In genomic region chr19:1265611-1266115, GRCh38 we compare ENCODE assay signal across 8 cellular contexts. TPM values are rescaled to one million over a fixed set of nuclear protein-coding genes. Genes with fewer than 3 reads are reported as not detected.
DNase-seq lines count a peak whose midpoint lies in the region; ATAC-seq and TF ChIP-seq lines count a peak whose summit lies in the region.

No MANE protein-coding gene starts in this region.

- peaks cover 3% of the 10 kb centered on the region for H3K27me3 ChIP-seq in H7 (ENCODE audit: control insufficient read depth, insufficient read depth, low read length)

- POLR2A ChIA-PET in activated CD4-positive, alpha-beta T cell treated with anti-CD3 and anti-CD28 coated beads, Interleukin-2, amount 10 ng/mL, durations not matched to agents 7 days and 5 days (lab: Charles Lee): no interaction called here

- peak in 1 of 2 donors; percentile 14 for ATAC-seq in natural killer cell treated with Interleukin-12 subunit alpha and Interleukin-12 subunit beta and Interleukin-15 and Interleukin-18, amount 100 ng/mL, for 72 hours
- ATAC-seq in HG03565 (IDR thresholded peaks at IDR 0.05; ENCODE audit: unreplicated experiment): no peak

- H3K36me3 ChIP-seq in H7 (replicated peaks; ENCODE audit: control insufficient read depth, insufficient read depth, low read length): peaks cover 3% of the 10 kb centered on the region

- H3K4me1 Mint-ChIP-seq in activated CD4-positive, alpha-beta T cell treated with anti-CD3 and anti-CD28 coated beads, Interleukin-2, amount 10 ng/mL, durations not matched to agents 7 days and 5 days: peaks cover 54% of the 10 kb centered on the region
- peaks cover 45 to 46% of the 10 kb centered on the region in 2 donors for H3K4me1 Mint-ChIP-seq in natural killer cell treated with Interleukin-12 subunit alpha and Interleukin-12 subunit beta and Interleukin-15 and Interleukin-18, amount 100 ng/mL, for 72 hours (ENCODE audit: low read depth in 2 of 2)

- peaks cover 2% of the 10 kb centered on the region for H3K27me3 Mint-ChIP-seq in activated CD4-positive, alpha-beta T cell treated with anti-CD3 and anti-CD28 coated beads, Interleukin-2, amount 10 ng/mL, durations not matched to agents 7 days and 5 days
- no peaks in the 10 kb centered on the region for H3K27me3 Mint-ChIP-seq in natural killer cell treated with Interleukin-12 subunit alpha and Interleukin-12 subunit beta and Interleukin-15 and Interleukin-18, amount 100 ng/mL, for 72 hours

- peak overlapping the region; percentile 58 for H3K4me3 Mint-ChIP-seq in activated CD4-positive, alpha-beta T cell treated with anti-CD3 and anti-CD28 coated beads, Interleukin-2, amount 10 ng/mL, durations not matched to agents 7 days and 5 days
- peak overlapping the region; percentile 64 for H3K4me3 Mint-ChIP-seq in natural killer cell treated with Interleukin-12 subunit alpha and Interleukin-12 subunit beta and Interleukin-15 and Interleukin-18, amount 100 ng/mL, for 72 hours

- no peaks in the 10 kb centered on the region for H3K9me3 Mint-ChIP-seq in activated CD4-positive, alpha-beta T cell treated with anti-CD3 and anti-CD28 coated beads, Interleukin-2, amount 10 ng/mL, durations not matched to agents 7 days and 5 days
- no peaks in the 10 kb centered on the region for H3K9me3 Mint-ChIP-seq in natural killer cell treated with Interleukin-12 subunit alpha and Interleukin-12 subunit beta and Interleukin-15 and Interleukin-18, amount 100 ng/mL, for 72 hours

- no peak for TF ChIP-seq CTCF in epithelial cell of proximal tubule (conservative IDR thresholded peaks at IDR 0.05; ENCODE audit: low read depth, low read length)

- H3K36me3 Mint-ChIP-seq in activated CD4-positive, alpha-beta T cell treated with anti-CD3 and anti-CD28 coated beads, Interleukin-2, amount 10 ng/mL, durations not matched to agents 7 days and 5 days (ENCODE audit: low read depth): peaks cover 10% of the 10 kb centered on the region
- peaks cover 9% of the 10 kb centered on the region for H3K36me3 Mint-ChIP-seq in natural killer cell treated with Interleukin-12 subunit alpha and Interleukin-12 subunit beta and Interleukin-15 and Interleukin-18, amount 100 ng/mL, for 72 hours

- H3K4me3 ChIP-seq in H7 (ENCODE audit: insufficient read depth, low read depth, low read length): peak overlapping the region; percentile 65
- peak overlapping the region; percentile 58 for H3K4me3 ChIP-seq in epithelial cell of proximal tubule (ENCODE audit: low read depth, low read length)

- CTCF ChIA-PET in activated CD4-positive, alpha-beta T cell treated with anti-CD3 and anti-CD28 coated beads, Interleukin-2, amount 10 ng/mL, durations not matched to agents 7 days and 5 days (lab: Charles Lee): interaction anchor here (1.0 to 11.3 kb wide), 4 partner anchors 10 to 226 kb away, joined by 5 to 299 read pairs (median 58); partner anchors contain the start of genes ABCA7, ATP5F1D and FAM174C

- peak overlapping the region; percentile 41 for H3K27ac Mint-ChIP-seq in activated CD4-positive, alpha-beta T cell treated with anti-CD3 and anti-CD28 coated beads, Interleukin-2, amount 10 ng/mL, durations not matched to agents 7 days and 5 days
- H3K27ac Mint-ChIP-seq in natural killer cell treated with Interleukin-12 subunit alpha and Interleukin-12 subunit beta and Interleukin-15 and Interleukin-18, amount 100 ng/mL, for 72 hours: peak overlapping the region in 1 of 2 donors; percentile 22

- DNase-seq in A172 (ENCODE audit: low spot score) (peak; percentile 85), H7 (no peak), epithelial cell of proximal tubule (ENCODE audit: low read depth) (no peak), iPS-NIHi11 (ENCODE audit: low spot score) (no peak), NCI-H2029 (lab: John Stamatoyannopoulos, UW) (no peak)
- DNase-seq in activated CD4-positive, alpha-beta T cell treated with anti-CD3 and anti-CD28 coated beads, Interleukin-2, amount 10 ng/mL, durations not matched to agents 7 days and 5 days: peak; percentile 39
- DNase-seq in natural killer cell treated with Interleukin-12 subunit alpha and Interleukin-12 subunit beta and Interleukin-15 and Interleukin-18, amount 100 ng/mL, for 72 hours (ENCODE audit: low spot score): peak; percentile 79

RNA-seq across cellular contexts. Expression of gene CIRBP, which starts 3.5 kb away (rescaled TPM):
- 124 and 266 TPM in 2 replicates for total RNA-seq in A172 (2014; rRNA removed; shearing (Covaris generic))
- total RNA-seq in H7 (2014; rRNA removed; shearing (Covaris generic)): 219 and 221 TPM in 2 replicates
- 100 to 1,000 TPM; 169 to 224 TPM for total RNA-seq in activated CD4-positive, alpha-beta T cell treated with anti-CD3 and anti-CD28 coated beads, Interleukin-2, amount 10 ng/mL, durations not matched to agents 7 days and 5 days
- 165 and 317 TPM in 2 replicates for total RNA-seq in epithelial cell of proximal tubule
- 100 to 1,000 TPM; 226 to 251 TPM for total RNA-seq in natural killer cell treated with Interleukin-12 subunit alpha and Interleukin-12 subunit beta and Interleukin-15 and Interleukin-18, amount 100 ng/mL, for 72 hours

RNA-seq across cellular contexts. Expression of gene FAM174C, which starts 9.7 kb away (rescaled TPM):
- total RNA-seq in A172 (2014; rRNA removed; shearing (Covaris generic)): 90.5 and 93.6 TPM in 2 replicates
- total RNA-seq in H7 (2014; rRNA removed; shearing (Covaris generic)): 78.0 and 83.1 TPM in 2 replicates
- 10 to 100 TPM; 47.8 to 51.5 TPM for total RNA-seq in activated CD4-positive, alpha-beta T cell treated with anti-CD3 and anti-CD28 coated beads, Interleukin-2, amount 10 ng/mL, durations not matched to agents 7 days and 5 days
- 123 and 124 TPM in 2 replicates for total RNA-seq in epithelial cell of proximal tubule
- 10 to 100 TPM; 59.5 to 94.2 TPM for total RNA-seq in natural killer cell treated with Interleukin-12 subunit alpha and Interleukin-12 subunit beta and Interleukin-15 and Interleukin-18, amount 100 ng/mL, for 72 hours

RNA-seq across cellular contexts. Expression of gene MIDN, which starts 17.3 kb away (rescaled TPM):
- total RNA-seq in A172 (2014; rRNA removed; shearing (Covaris generic)): 7.0 and 19.2 TPM in 2 replicates
- 35.1 and 50.3 TPM in 2 replicates for total RNA-seq in H7 (2014; rRNA removed; shearing (Covaris generic))
- total RNA-seq in activated CD4-positive, alpha-beta T cell treated with anti-CD3 and anti-CD28 coated beads, Interleukin-2, amount 10 ng/mL, durations not matched to agents 7 days and 5 days: 10 to 100 TPM; 58.0 to 65.7 TPM
- 44.1 and 66.3 TPM in 2 replicates for total RNA-seq in epithelial cell of proximal tubule
- total RNA-seq in natural killer cell treated with Interleukin-12 subunit alpha and Interleukin-12 subunit beta and Interleukin-15 and Interleukin-18, amount 100 ng/mL, for 72 hours: 10 to 100 TPM; 85.9 to 88.3 TPM

RNA-seq across cellular contexts. Expression of gene EFNA2, which starts 20.0 kb away (rescaled TPM):
- total RNA-seq in A172 (2014; rRNA removed; shearing (Covaris generic)): 9.1 and 9.9 TPM in 2 replicates
- total RNA-seq in H7 (2014; rRNA removed; shearing (Covaris generic)): 12.4 and 20.2 TPM in 2 replicates
- total RNA-seq in activated CD4-positive, alpha-beta T cell treated with anti-CD3 and anti-CD28 coated beads, Interleukin-2, amount 10 ng/mL, durations not matched to agents 7 days and 5 days: not detected
- total RNA-seq in epithelial cell of proximal tubule: 0.23 and 0.36 TPM in 2 replicates
- not detected for total RNA-seq in natural killer cell treated with Interleukin-12 subunit alpha and Interleukin-12 subunit beta and Interleukin-15 and Interleukin-18, amount 100 ng/mL, for 72 hours

RNA-seq across cellular contexts. Expression of gene ATP5F1D, which starts 24.1 kb away (rescaled TPM):
- 42.2 and 78.9 TPM in 2 replicates for total RNA-seq in A172 (2014; rRNA removed; shearing (Covaris generic))
- 44.7 and 53.1 TPM in 2 replicates for total RNA-seq in H7 (2014; rRNA removed; shearing (Covaris generic))
- total RNA-seq in activated CD4-positive, alpha-beta T cell treated with anti-CD3 and anti-CD28 coated beads, Interleukin-2, amount 10 ng/mL, durations not matched to agents 7 days and 5 days: 100 to 1,000 TPM; 151 to 166 TPM
- total RNA-seq in epithelial cell of proximal tubule: 110 and 114 TPM in 2 replicates
- 100 to 1,000 TPM; 163 to 215 TPM for total RNA-seq in natural killer cell treated with Interleukin-12 subunit alpha and Interleukin-12 subunit beta and Interleukin-15 and Interleukin-18, amount 100 ng/mL, for 72 hours

Comparison
In these comparisons a context has a peak if more than half of its experiments do, and no peak if none do; other contexts are left out.
1. DNase-seq: peak in A172 (single experiment), activated CD4-positive, alpha-beta T cell treated with anti-CD3 and anti-CD28 coated beads, Interleukin-2, amount 10 ng/mL, durations not matched to agents 7 days and 5 days (single experiment) and natural killer cell treated with Interleukin-12 subunit alpha and Interleukin-12 subunit beta and Interleukin-15 and Interleukin-18, amount 100 ng/mL, for 72 hours (single experiment); none in H7 (single experiment), epithelial cell of proximal tubule (single experiment), iPS-NIHi11 (single experiment) and NCI-H2029 (single experiment).